In the genomic region with DNA sequence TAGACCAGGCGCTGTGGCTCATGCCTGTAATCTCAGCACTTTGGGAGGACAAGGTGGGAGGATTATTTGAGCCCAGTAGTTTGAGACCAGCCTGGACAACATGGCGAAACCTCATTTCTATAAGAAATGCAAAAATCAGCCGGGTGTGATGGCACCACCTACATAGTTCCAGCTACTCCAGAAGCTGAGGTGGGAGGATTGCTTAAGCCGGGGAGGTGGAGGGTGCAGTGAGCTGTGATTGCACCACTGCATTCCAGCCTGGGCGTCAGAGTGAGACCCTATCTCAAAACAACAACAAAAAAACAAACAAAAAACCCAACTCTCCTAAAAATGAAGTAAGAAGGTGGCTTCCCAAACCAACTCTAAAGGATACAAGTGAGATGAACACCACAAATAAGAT, we compare ENCODE assay signal across 22 cellular contexts.
"Had no signal": no experiment of that assay in that cellular context is flagged by ENCODE, and none has a peak within 500 bp of the region (broad histone marks: within the 10 kb centered on the region; RNA-seq: fewer than 3 reads in every experiment).

No MANE protein-coding gene starts in this region.

- H3K27me3 Mint-ChIP-seq: dendritic cell treated with granulocyte-macrophage colony-stimulating factor and Interleukin-4, amounts not matched to agents 40 ng/mL and 50 ng/mL, for 4 days; memory B cell; naive B cell; natural killer cell treated with Interleukin-12 subunit alpha and Interleukin-12 subunit beta and Interleukin-15 and Interleukin-18, amount 100 ng/mL, for 72 hours had no signal

- H3K4me3 Mint-ChIP-seq: dendritic cell treated with granulocyte-macrophage colony-stimulating factor and Interleukin-4, amounts not matched to agents 40 ng/mL and 50 ng/mL, for 4 days; memory B cell; naive B cell; natural killer cell treated with Interleukin-12 subunit alpha and Interleukin-12 subunit beta and Interleukin-15 and Interleukin-18, amount 100 ng/mL, for 72 hours; neural progenitor cell; stimulated activated effector memory CD8-positive, alpha-beta T cell treated with anti-CD3 and anti-CD28 coated beads, Interleukin-12 subunit alpha, Interleukin-12 subunit beta, amount 100 ng/mL, for 72 hours had no signal

- ATAC-seq: foreskin keratinocyte; gastroesophageal sphincter; heart right ventricle; left colon; mucosa of descending colon; natural killer cell treated with Interleukin-12 subunit alpha and Interleukin-12 subunit beta and Interleukin-15 and Interleukin-18, amount 100 ng/mL, for 72 hours; right cardiac atrium; stimulated activated effector memory CD8-positive, alpha-beta T cell treated with anti-CD3 and anti-CD28 coated beads, Interleukin-12 subunit alpha, Interleukin-12 subunit beta, amount 100 ng/mL, for 72 hours; upper lobe of right lung had no signal

- DNase-seq: colonic mucosa; effector CD8-positive, alpha-beta T cell; foreskin keratinocyte; heart right ventricle; hippocampal formation; left colon; mucosa of descending colon; naive B cell; right cardiac atrium; sigmoid colon; stimulated activated CD4-positive, alpha-beta T cell treated with anti-CD3 and anti-CD28 coated beads, Interleukin-2, amount 100 ng/mL, for 24 hours; stimulated activated CD4-positive, alpha-beta T cell treated with anti-CD3 and anti-CD28 coated beads, Interleukin-4, amount 100 ng/mL, for 24 hours; stimulated activated naive CD4-positive, alpha-beta T cell treated with Interleukin-2 at 50 U/mL for 16 hours; transverse colon; upper lobe of right lung; uterus had no signal

- H3K9me3 Mint-ChIP-seq: dendritic cell treated with granulocyte-macrophage colony-stimulating factor and Interleukin-4, amounts not matched to agents 40 ng/mL and 50 ng/mL, for 4 days; memory B cell; naive B cell; natural killer cell treated with Interleukin-12 subunit alpha and Interleukin-12 subunit beta and Interleukin-15 and Interleukin-18, amount 100 ng/mL, for 72 hours; neural progenitor cell; stimulated activated effector memory CD8-positive, alpha-beta T cell treated with anti-CD3 and anti-CD28 coated beads, Interleukin-12 subunit alpha, Interleukin-12 subunit beta, amount 100 ng/mL, for 72 hours had no signal

- H3K27ac Mint-ChIP-seq: dendritic cell treated with granulocyte-macrophage colony-stimulating factor and Interleukin-4, amounts not matched to agents 40 ng/mL and 50 ng/mL, for 4 days; memory B cell; naive B cell; natural killer cell treated with Interleukin-12 subunit alpha and Interleukin-12 subunit beta and Interleukin-15 and Interleukin-18, amount 100 ng/mL, for 72 hours; neural progenitor cell; stimulated activated effector memory CD8-positive, alpha-beta T cell treated with anti-CD3 and anti-CD28 coated beads, Interleukin-12 subunit alpha, Interleukin-12 subunit beta, amount 100 ng/mL, for 72 hours had no signal

- H3K4me1 Mint-ChIP-seq: naive B cell, neural progenitor cell had no signal
